In the genomic region with DNA sequence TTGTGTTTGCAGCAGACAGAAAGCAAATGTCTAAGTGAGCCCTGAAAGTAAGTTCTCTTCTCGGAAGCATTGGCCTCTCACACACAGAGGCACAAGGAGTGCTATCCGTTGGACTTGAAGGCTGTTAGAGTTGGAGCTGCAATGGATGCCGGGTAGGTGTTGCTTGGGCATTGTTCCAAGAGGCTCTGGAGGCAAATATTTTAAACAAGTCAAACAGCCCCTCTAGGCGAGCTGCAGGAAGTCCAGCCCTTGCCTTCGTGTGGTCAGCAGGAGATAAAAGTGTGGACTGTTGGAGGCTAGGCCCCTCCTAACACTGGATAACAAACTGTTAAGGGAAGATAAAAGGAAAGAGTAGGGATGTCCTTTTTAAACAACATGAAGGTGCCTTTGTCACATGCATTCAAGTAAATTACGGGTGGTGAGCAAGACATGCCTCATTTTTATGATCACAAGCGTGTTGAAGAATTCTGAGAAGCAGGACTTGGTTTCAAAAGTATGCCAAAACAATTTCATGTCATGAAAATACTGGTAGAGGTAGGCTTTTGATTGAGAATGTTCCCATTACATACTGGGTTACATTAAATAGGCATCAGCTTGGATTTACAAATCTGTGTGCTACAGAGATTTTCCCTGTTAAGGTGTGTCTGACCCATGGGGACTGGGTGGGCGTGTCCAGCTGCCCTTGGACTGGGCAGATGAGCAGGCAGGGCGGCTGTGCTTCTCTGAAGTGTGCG, we compare ENCODE assay signal across 1 cellular context.
TF ChIP-seq lines count a peak whose summit lies in the region.

No MANE protein-coding gene starts in this region.

TF ChIP-seq in HepG2, 621 proteins besides CTCF, POLR2A, EP300 and RAD21 (continued from another document and continues in another):
- TF ChIP-seq, protein P1, sequence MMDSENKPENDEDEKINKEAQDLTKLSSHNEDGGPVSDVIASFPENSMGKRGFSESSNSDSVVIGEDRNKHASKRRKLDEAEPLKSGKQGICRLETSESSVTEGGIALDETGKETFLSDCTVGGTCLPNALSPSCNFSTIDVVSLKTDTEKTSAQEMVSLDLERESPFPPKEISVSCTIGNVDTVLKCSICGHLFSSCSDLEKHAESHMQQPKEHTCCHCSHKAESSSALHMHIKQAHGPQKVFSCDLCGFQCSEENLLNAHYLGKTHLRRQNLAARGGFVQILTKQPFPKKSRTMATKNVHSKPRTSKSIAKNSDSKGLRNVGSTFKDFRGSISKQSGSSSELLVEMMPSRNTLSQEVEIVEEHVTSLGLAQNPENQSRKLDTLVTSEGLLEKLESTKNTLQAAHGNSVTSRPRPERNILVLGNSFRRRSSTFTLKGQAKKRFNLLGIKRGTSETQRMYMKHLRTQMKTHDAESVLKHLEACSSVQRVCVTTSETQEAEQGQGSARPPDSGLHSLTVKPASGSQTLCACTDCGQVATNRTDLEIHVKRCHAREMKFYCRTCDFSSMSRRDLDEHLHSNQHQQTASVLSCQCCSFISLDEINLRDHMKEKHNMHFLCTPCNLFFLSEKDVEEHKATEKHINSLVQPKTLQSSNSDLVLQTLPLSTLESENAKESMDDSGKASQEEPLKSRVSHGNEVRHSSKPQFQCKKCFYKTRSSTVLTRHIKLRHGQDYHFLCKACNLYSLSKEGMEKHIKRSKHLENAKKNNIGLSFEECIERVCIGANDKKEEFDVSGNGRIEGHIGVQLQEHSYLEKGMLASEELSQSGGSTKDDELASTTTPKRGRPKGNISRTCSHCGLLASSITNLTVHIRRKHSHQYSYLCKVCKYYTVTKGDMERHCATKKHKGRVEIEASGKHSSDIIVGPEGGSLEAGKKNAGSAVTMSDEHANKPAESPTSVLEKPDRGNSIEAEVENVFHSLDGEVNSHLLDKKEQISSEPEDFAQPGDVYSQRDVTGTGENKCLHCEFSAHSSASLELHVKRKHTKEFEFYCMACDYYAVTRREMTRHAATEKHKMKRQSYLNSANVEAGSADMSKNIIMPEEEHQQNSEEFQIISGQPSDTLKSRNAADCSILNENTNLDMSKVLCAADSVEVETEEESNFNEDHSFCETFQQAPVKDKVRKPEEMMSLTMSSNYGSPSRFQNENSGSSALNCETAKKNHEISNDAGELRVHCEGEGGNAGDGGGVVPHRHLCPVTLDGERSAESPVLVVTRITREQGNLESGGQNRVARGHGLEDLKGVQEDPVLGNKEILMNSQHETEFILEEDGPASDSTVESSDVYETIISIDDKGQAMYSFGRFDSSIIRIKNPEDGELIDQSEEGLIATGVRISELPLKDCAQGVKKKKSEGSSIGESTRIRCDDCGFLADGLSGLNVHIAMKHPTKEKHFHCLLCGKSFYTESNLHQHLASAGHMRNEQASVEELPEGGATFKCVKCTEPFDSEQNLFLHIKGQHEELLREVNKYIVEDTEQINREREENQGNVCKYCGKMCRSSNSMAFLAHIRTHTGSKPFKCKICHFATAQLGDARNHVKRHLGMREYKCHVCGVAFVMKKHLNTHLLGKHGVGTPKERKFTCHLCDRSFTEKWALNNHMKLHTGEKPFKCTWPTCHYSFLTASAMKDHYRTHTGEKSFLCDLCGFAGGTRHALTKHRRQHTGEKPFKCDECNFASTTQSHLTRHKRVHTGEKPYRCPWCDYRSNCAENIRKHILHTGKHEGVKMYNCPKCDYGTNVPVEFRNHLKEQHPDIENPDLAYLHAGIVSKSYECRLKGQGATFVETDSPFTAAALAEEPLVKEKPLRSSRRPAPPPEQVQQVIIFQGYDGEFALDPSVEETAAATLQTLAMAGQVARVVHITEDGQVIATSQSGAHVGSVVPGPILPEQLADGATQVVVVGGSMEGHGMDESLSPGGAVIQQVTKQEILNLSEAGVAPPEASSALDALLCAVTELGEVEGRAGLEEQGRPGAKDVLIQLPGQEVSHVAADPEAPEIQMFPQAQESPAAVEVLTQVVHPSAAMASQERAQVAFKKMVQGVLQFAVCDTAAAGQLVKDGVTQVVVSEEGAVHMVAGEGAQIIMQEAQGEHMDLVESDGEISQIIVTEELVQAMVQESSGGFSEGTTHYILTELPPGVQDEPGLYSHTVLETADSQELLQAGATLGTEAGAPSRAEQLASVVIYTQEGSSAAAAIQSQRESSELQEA (CRISPR knock-in tag; IDR thresholded peaks at IDR 0.05; ENCODE audit: not compliant biosample characterization): no peak
- no peak for TF ChIP-seq ZNF225 (CRISPR knock-in tag; IDR thresholded peaks at IDR 0.05)
- no peak for TF ChIP-seq KAT2B (IDR thresholded peaks at IDR 0.05; ENCODE audit: borderline replicate concordance, low read depth, low read length)
- TF ChIP-seq MLX (CRISPR knock-in tag; IDR thresholded peaks at IDR 0.05): peak; percentile 87
- peak; percentile 21; the same call in 1 of the 2 replicates for TF ChIP-seq ELF1 (CRISPR knock-in tag; IDR thresholded peaks at IDR 0.05)
- TF ChIP-seq ETS1 (CRISPR knock-in tag; IDR thresholded peaks at IDR 0.05): no peak
- TF ChIP-seq, protein P2, sequence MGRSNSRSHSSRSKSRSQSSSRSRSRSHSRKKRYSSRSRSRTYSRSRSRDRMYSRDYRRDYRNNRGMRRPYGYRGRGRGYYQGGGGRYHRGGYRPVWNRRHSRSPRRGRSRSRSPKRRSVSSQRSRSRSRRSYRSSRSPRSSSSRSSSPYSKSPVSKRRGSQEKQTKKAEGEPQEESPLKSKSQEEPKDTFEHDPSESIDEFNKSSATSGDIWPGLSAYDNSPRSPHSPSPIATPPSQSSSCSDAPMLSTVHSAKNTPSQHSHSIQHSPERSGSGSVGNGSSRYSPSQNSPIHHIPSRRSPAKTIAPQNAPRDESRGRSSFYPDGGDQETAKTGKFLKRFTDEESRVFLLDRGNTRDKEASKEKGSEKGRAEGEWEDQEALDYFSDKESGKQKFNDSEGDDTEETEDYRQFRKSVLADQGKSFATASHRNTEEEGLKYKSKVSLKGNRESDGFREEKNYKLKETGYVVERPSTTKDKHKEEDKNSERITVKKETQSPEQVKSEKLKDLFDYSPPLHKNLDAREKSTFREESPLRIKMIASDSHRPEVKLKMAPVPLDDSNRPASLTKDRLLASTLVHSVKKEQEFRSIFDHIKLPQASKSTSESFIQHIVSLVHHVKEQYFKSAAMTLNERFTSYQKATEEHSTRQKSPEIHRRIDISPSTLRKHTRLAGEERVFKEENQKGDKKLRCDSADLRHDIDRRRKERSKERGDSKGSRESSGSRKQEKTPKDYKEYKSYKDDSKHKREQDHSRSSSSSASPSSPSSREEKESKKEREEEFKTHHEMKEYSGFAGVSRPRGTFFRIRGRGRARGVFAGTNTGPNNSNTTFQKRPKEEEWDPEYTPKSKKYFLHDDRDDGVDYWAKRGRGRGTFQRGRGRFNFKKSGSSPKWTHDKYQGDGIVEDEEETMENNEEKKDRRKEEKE (IDR thresholded peaks at IDR 0.05): no peak
- TF ChIP-seq NR2F2 (IDR thresholded peaks at IDR 0.05; ENCODE audit: borderline replicate concordance, low read depth): peak; percentile 55; the same call in 1 of the 2 replicates
- TF ChIP-seq, protein P3, sequence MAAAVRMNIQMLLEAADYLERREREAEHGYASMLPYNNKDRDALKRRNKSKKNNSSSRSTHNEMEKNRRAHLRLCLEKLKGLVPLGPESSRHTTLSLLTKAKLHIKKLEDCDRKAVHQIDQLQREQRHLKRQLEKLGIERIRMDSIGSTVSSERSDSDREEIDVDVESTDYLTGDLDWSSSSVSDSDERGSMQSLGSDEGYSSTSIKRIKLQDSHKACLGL (CRISPR knock-in tag; IDR thresholded peaks at IDR 0.05): no peak
- TF ChIP-seq THAP11 (CRISPR knock-in tag; IDR thresholded peaks at IDR 0.05): peak; percentile 20; the same call in 1 of the 2 replicates
- TF ChIP-seq, protein P4, sequence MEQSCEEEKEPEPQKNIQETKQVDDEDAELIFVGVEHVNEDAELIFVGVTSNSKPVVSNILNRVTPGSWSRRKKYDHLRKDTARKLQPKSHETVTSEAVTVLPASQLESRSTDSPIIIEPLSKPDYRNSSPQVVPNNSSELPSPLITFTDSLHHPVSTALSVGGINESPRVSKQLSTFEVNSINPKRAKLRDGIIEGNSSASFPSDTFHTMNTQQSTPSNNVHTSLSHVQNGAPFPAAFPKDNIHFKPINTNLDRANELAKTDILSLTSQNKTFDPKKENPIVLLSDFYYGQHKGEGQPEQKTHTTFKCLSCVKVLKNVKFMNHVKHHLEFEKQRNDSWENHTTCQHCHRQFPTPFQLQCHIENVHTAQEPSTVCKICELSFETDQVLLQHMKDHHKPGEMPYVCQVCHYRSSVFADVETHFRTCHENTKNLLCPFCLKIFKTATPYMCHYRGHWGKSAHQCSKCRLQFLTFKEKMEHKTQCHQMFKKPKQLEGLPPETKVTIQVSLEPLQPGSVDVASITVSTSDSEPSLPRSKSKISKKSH (CRISPR knock-in tag; IDR thresholded peaks at IDR 0.05; ENCODE audit: borderline replicate concordance): no peak
- TF ChIP-seq ZNF318 (CRISPR knock-in tag; IDR thresholded peaks at IDR 0.05): no peak
